ENCODE assay signal across 9 cellular contexts in genomic region chr3:198071602-198072285, GRCh38.
DNase-seq lines count a peak whose midpoint lies in the region; ATAC-seq and TF ChIP-seq lines count a peak whose summit lies in the region.
"Had no signal": no experiment of that assay in that cellular context is flagged by ENCODE, and none has a peak within 500 bp of the region (broad histone marks: within the 10 kb centered on the region; RNA-seq: fewer than 3 reads in every experiment).

No MANE protein-coding gene starts in this region.

- H3K27me3 Mint-ChIP-seq in osteocyte (ENCODE audit: unreplicated experiment) = peaks cover 27% of the 10 kb centered on the region

- in situ Hi-C loops in brain microvascular endothelial cell (cut with HindIII; ENCODE audit: low pct_ligation_motif_present, low sequenced_read_pairs) = no loop called here

- H3K36me3 Mint-ChIP-seq in osteocyte (ENCODE audit: unreplicated experiment) = no peaks in the 10 kb centered on the region

- no peak overlapping the region for H3K4me3 ChIP-seq in brain microvascular endothelial cell (ENCODE audit: low read depth, low read length)
- H3K4me3 ChIP-seq in spleen = no peak overlapping the region

- H3K36me3 ChIP-seq in brain microvascular endothelial cell (replicated peaks) = no peaks in the 10 kb centered on the region
- H3K36me3 ChIP-seq in spleen = no peaks in the 10 kb centered on the region

- peak overlapping the region; percentile 36 for H3K27ac Mint-ChIP-seq in osteocyte (ENCODE audit: unreplicated experiment)

- peak; percentile 100 for ATAC-seq in HG02938 (IDR thresholded peaks at IDR 0.05; ENCODE audit: unreplicated experiment)

- TF ChIP-seq POLR2A in spleen (IDR thresholded peaks at IDR 0.05) = no peak

- no peaks in the 10 kb centered on the region for H3K9me3 ChIP-seq in spleen

- peak; percentile 57 for TF ChIP-seq CTCF in brain microvascular endothelial cell (IDR thresholded peaks at IDR 0.05; ENCODE audit: low read depth, low read length, missing control alignments)
- peak; percentile 21 for TF ChIP-seq CTCF in osteocyte (IDR thresholded peaks at IDR 0.05)
- TF ChIP-seq CTCF in spleen (IDR thresholded peaks at IDR 0.05 in 8 of 11, conservative IDR thresholded peaks at IDR 0.05 in 3 of 11) = no peak

- no peak overlapping the region for H3K4me3 Mint-ChIP-seq in osteocyte (ENCODE audit: unreplicated experiment)

- peak; percentile 54 for DNase-seq in GM04504 (ENCODE audit: low read depth)
- DNase-seq in SIG-M5 (lab: John Stamatoyannopoulos, UW) = peak; percentile 51
- DNase-seq in brain microvascular endothelial cell = peak; percentile 99
- DNase-seq in osteocyte (ENCODE audit: extremely low spot score, unreplicated experiment) = no peak
- DNase-seq in spleen = no peak
- DNase-seq in 8988T = no peak
- no peak for DNase-seq in posterior vena cava (ENCODE audit: low spot score)

- peaks cover 11% of the 10 kb centered on the region for H3K4me1 Mint-ChIP-seq in osteocyte (ENCODE audit: unreplicated experiment)

- H3K27me3 ChIP-seq in brain microvascular endothelial cell (replicated peaks) (no peaks in the 10 kb centered on the region), spleen (replicated peaks in 1 of 7) (peaks cover 0 to 29% (median 0%) of the 10 kb centered on the region in 7 donors)

- no peaks in the 10 kb centered on the region for H3K9me3 Mint-ChIP-seq in osteocyte (ENCODE audit: unreplicated experiment)

- H3K27ac ChIP-seq in brain microvascular endothelial cell (peak overlapping the region; percentile 91), spleen (no peak overlapping the region)
- H3K27ac ChIP-seq: parathyroid adenoma had no signal

- WGBS in spleen, 5 donors = 50 to 59% (median 56%) methylated on average over 4 of the region's 4 CpGs

- intact Hi-C loops in spleen (cut with DNase I; ENCODE audit: low total_unique reads) (no loop called here), posterior vena cava (cut with DNase I) (no loop called here)

- H3K4me1 ChIP-seq in spleen = peaks cover 0 to 9% (median 4%) of the 10 kb centered on the region in 6 donors
- H3K4me1 ChIP-seq: parathyroid adenoma had no signal

Comparison
In these comparisons a context has a peak if more than half of its experiments do, and no peak if none do; other contexts are left out.
1. DNase-seq: peak in GM04504 (single experiment), SIG-M5 (single experiment) and brain microvascular endothelial cell (single experiment); none in osteocyte (single experiment), spleen (single experiment), 8988T (single experiment) and posterior vena cava (single experiment).
2. CTCF ChIP-seq: peak in brain microvascular endothelial cell (single experiment) and osteocyte (single experiment); none in spleen (0 of 11).